In the genomic region with DNA sequence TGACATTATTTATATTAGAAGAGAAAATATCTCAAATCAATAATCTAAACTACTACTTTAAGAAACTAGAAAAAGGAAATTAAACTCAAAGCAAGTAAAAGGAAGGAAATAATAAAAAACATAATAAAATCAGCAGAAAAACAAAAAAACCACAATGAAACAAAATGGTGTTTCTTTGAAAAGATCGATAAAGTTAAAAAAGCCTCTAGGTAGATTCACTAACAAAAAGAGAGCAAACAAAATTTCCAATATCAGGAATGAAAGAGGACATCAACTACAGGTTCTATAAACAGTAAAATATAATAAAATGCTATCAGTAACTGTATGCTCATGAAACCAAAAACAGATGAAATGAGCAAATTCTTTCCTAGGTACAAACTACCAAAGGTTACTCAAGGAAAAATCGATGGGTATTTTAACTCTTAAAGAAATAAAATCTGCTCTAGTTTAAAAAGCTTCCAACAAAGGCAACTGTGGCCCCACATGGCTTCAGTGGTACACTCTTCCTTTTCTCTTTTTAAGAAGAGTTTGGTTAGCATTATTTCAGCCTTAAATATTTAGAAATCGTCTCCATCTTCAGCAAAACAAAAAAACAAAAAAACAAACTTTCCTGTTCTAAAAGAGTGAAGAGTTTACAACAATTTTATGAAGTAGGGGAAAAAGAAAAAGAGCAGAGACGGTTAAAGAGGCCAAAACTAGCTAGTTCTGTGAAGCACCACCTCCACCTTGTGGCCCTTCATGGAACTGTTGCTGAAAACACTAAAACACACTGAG, we compare ENCODE assay signal across 8 cellular contexts.
A peak's percentile ranks its signal among the peaks of the same experiment; 100 is the strongest.
DNase-seq lines count a peak whose midpoint lies in the region; ATAC-seq and TF ChIP-seq lines count a peak whose summit lies in the region.

No MANE protein-coding gene starts in this region.

- no peaks in the 10 kb centered on the region for H3K9me2 ChIP-seq in hepatocyte (replicated peaks; ENCODE audit: insufficient read depth)

- peak; percentile 68 for DNase-seq in GM03348 (ENCODE audit: low spot score)
- peak; percentile 44 for DNase-seq in MV-4-11 (lab: John Stamatoyannopoulos, UW)
- DNase-seq in T-helper 2 cell treated with Interferon-gamma antibody and Interleukin-4, amounts not matched to agents 5 μg/mL and 100 μg/mL, for 36 hours (ENCODE audit: low spot score) = peak; percentile 39
- DNase-seq in amygdala (lab: John Stamatoyannopoulos, UW) = peak in 32 of 56 donors; percentile 0 to 83 (median 14)
- peak; percentile 76 for DNase-seq in hepatocyte (ENCODE audit: low spot score)
- DNase-seq in spleen = no peak

- TF ChIP-seq POLR2A in spleen (IDR thresholded peaks at IDR 0.05) = no peak

- H3K36me3 ChIP-seq in hepatocyte (replicated peaks; ENCODE audit: insufficient read depth, low read depth) (no peaks in the 10 kb centered on the region), spleen (peaks cover 0 to 42% (median 3%) of the 10 kb centered on the region in 6 donors)

- no peak overlapping the region for H3K4me3 Mint-ChIP-seq in T-helper 2 cell treated with Interferon-gamma antibody and Interleukin-4, amounts not matched to agents 5 μg/mL and 100 μg/mL, for 36 hours

- no peaks in the 10 kb centered on the region for H3K9me3 Mint-ChIP-seq in T-helper 2 cell treated with Interferon-gamma antibody and Interleukin-4, amounts not matched to agents 5 μg/mL and 100 μg/mL, for 36 hours

- no peaks in the 10 kb centered on the region for H3K79me2 ChIP-seq in hepatocyte

- H3K4me2 ChIP-seq in hepatocyte = peak overlapping the region; percentile 12

- TF ChIP-seq CTCF in hepatocyte (IDR thresholded peaks at IDR 0.05; ENCODE audit: poor library complexity) = peak; percentile 91
- peak in 10 of 11 experiments; percentile 83 to 97 (median 92) for TF ChIP-seq CTCF in spleen (IDR thresholded peaks at IDR 0.05 in 8 of 11, conservative IDR thresholded peaks at IDR 0.05 in 3 of 11)

- peaks cover 10% of the 10 kb centered on the region for H3K36me3 Mint-ChIP-seq in T-helper 2 cell treated with Interferon-gamma antibody and Interleukin-4, amounts not matched to agents 5 μg/mL and 100 μg/mL, for 36 hours (ENCODE audit: low read depth)

- H2AFZ ChIP-seq in hepatocyte = no peak overlapping the region

- H3K4me3 ChIP-seq in hepatocyte (no peak overlapping the region), spleen (no peak overlapping the region)

- H3K27me3 ChIP-seq in hepatocyte = no peaks in the 10 kb centered on the region
- H3K27me3 ChIP-seq in spleen (replicated peaks in 1 of 7) = no peaks in the 10 kb centered on the region

- H3K4me1 ChIP-seq in hepatocyte (ENCODE audit: insufficient read depth) = no peaks in the 10 kb centered on the region
- H3K4me1 ChIP-seq in spleen = peaks cover 5 to 56% (median 37%) of the 10 kb centered on the region in 6 donors

- intact Hi-C loops in spleen (cut with DNase I; ENCODE audit: low total_unique reads) = loop anchor here (5.0 kb wide), 2 partner anchors 292 to 417 kb away; no protein-coding TSS in a partner anchor

- no peaks in the 10 kb centered on the region for H3K27me3 Mint-ChIP-seq in T-helper 2 cell treated with Interferon-gamma antibody and Interleukin-4, amounts not matched to agents 5 μg/mL and 100 μg/mL, for 36 hours (ENCODE audit: low read depth)

- H3K4me1 Mint-ChIP-seq in T-helper 2 cell treated with Interferon-gamma antibody and Interleukin-4, amounts not matched to agents 5 μg/mL and 100 μg/mL, for 36 hours (ENCODE audit: low read depth) = peaks cover 17% of the 10 kb centered on the region

- H3K9me3 ChIP-seq in hepatocyte (ENCODE audit: low read depth) (no peaks in the 10 kb centered on the region), spleen (no peaks in the 10 kb centered on the region)

- peak overlapping the region; percentile 78 for H3K27ac Mint-ChIP-seq in T-helper 2 cell treated with Interferon-gamma antibody and Interleukin-4, amounts not matched to agents 5 μg/mL and 100 μg/mL, for 36 hours

- WGBS in hepatocyte (ENCODE audit: low lambda C conversion rate, missing lambda C conversion rate) = 27% methylated on average over 4 of the region's 4 CpGs
- WGBS in spleen, 5 donors = 8 to 16% (median 13%) methylated on average over 4 of the region's 4 CpGs

- H3K27ac ChIP-seq in hepatocyte = no peak overlapping the region
- peak overlapping the region in 6 of 8 donors; percentile 26 to 85 (median 50) for H3K27ac ChIP-seq in spleen

- ATAC-seq in GM19035 (IDR thresholded peaks at IDR 0.05; ENCODE audit: unreplicated experiment) (no peak), HG03442 (IDR thresholded peaks at IDR 0.05; ENCODE audit: unreplicated experiment) (no peak)

- no peaks in the 10 kb centered on the region for H4K20me1 ChIP-seq in hepatocyte (ENCODE audit: insufficient read depth, poor library complexity, severe bottlenecking)
